Comparison of ENCODE assay signal across 21 cellular contexts in genomic region chr3:140152851-140153640, GRCh38.
DNase-seq lines count a peak whose midpoint lies in the region; ATAC-seq, FAIRE-seq and TF ChIP-seq lines count a peak whose summit lies in the region.
"Had no signal": no experiment of that assay in that cellular context is flagged by ENCODE, and none has a peak within 500 bp of the region (broad histone marks: within the 10 kb centered on the region; RNA-seq: fewer than 3 reads in every experiment).

No MANE protein-coding gene starts in this region.

- no peak overlapping the region for H3K23ac ChIP-seq in H1 (ENCODE audit: insufficient read length)

- H3K4me3 ChIP-seq in left ventricle myocardium inferior (no peak overlapping the region), H1 (ENCODE audit: extremely low read depth in 1 of 4, insufficient read depth in 2 of 4, low read depth in 3 of 4, low read length in 4 of 4) (no peak overlapping the region), upper lobe of right lung (no peak overlapping the region)
- H3K4me3 ChIP-seq: breast epithelium, gastroesophageal sphincter, sigmoid colon, transverse colon had no signal

- no peak overlapping the region for H2BK5ac ChIP-seq in H1 (ENCODE audit: low read depth, low read length)

- WGBS in H1 (ENCODE audit: extremely low coverage in 1 of 2, insufficient coverage in 1 of 2, insufficient read length in 1 of 2, insufficient replicate concordance in 2 of 2, low coverage in 1 of 2, low lambda C conversion rate in 2 of 2, missing lambda C conversion rate in 1 of 2), 2 experiments, result 86% methylated on average over 7 of the region's 7 CpGs; no CpG with 5 or more reads in 1 of the 2 experiments

- DNase-seq in Right ventricle myocardium superior (peak; percentile 49), left ventricle myocardium inferior (no peak), NCI-H2029 treated with DMSO at 0.1 percent for 48 hours (lab: John Stamatoyannopoulos, UW) (peak; percentile 70), H1 (ENCODE audit: low read depth in 1 of 2, low spot score in 2 of 2) (peak in 1 of 2 experiments; percentile 33), upper lobe of right lung (no peak), NCI-H226 (no peak)
- DNase-seq: activated CD4-positive, CD25-positive, alpha-beta regulatory T cell treated with anti-CD3 and anti-CD28 coated beads, Interleukin-2, amount 50 U/mL, for 72 hours; activated naive CD8-positive, alpha-beta T cell treated with anti-CD3 and anti-CD28 coated beads, Interleukin-2, amount 50 U/mL, for 24 hours; Calu3; GF-D8; NCI-H1436 treated with DMSO at 0.1 percent for 48 hours; NCI-H510A treated with DMSO at 0.1 percent for 48 hours; SIG-M5; sigmoid colon; stimulated activated naive CD4-positive, alpha-beta T cell treated with Interleukin-2 at 50 U/mL for 16 hours; transverse colon had no signal

- H3K4me2 ChIP-seq in H1 (ENCODE audit: insufficient read depth in 1 of 2, low read depth in 2 of 2, low read length in 2 of 2), result no peak overlapping the region
- H3K4me2 ChIP-seq: KMS-11 had no signal

- TF ChIP-seq CTCF in left ventricle myocardium inferior (IDR thresholded peaks at IDR 0.05; ENCODE audit: borderline replicate concordance) (no peak), H1 (IDR thresholded peaks at IDR 0.05; ENCODE audit: control extremely low read depth in 1 of 3, insufficient read depth in 1 of 3, low read depth in 1 of 3, low read length in 3 of 3) (no peak), upper lobe of right lung (IDR thresholded peaks at IDR 0.05) (no peak)

- intact Hi-C loops in Right ventricle myocardium superior (cut with DNase I), result no loop called here
- intact Hi-C loops in left ventricle myocardium inferior (cut with micrococcal nuclease), result no loop called here
- intact Hi-C loops in upper lobe of right lung (cut with DNase I), result no loop called here

- H3K4me1 ChIP-seq in left ventricle myocardium inferior (no peaks in the 10 kb centered on the region), H1 (replicated peaks in 1 of 4; ENCODE audit: control insufficient read depth in 3 of 4, insufficient read depth in 4 of 4, low read length in 3 of 4) (no peaks in the 10 kb centered on the region), upper lobe of right lung (no peaks in the 10 kb centered on the region)
- H3K4me1 ChIP-seq: breast epithelium, gastroesophageal sphincter, sigmoid colon, transverse colon had no signal

- no peaks in the 10 kb centered on the region for H3K27me3 ChIP-seq in left ventricle myocardium inferior (ENCODE audit: low read depth)
- H3K27me3 ChIP-seq in H1 (replicated peaks in 1 of 4; ENCODE audit: control insufficient read depth in 3 of 4, extremely low read depth in 1 of 4, insufficient read depth in 3 of 4, low read length in 3 of 4), result no peaks in the 10 kb centered on the region
- no peaks in the 10 kb centered on the region for H3K27me3 ChIP-seq in upper lobe of right lung
- H3K27me3 ChIP-seq: breast epithelium, gastroesophageal sphincter, sigmoid colon, transverse colon had no signal

- H3K36me3 ChIP-seq in left ventricle myocardium inferior (no peaks in the 10 kb centered on the region), H1 (ENCODE audit: control insufficient read depth in 2 of 4, insufficient read depth in 4 of 4, low read length in 3 of 4) (no peaks in the 10 kb centered on the region), upper lobe of right lung (no peaks in the 10 kb centered on the region)
- H3K36me3 ChIP-seq: breast epithelium, gastroesophageal sphincter, sigmoid colon, transverse colon had no signal

- H3K18ac ChIP-seq in H1 (ENCODE audit: extremely low read depth, low read length), result no peak overlapping the region

- H3K23me2 ChIP-seq in H1 (ENCODE audit: low read depth, low read length), result no peaks in the 10 kb centered on the region

- FAIRE-seq in H1 (lab: Jason Lieb, UNC), result no peak

- no peak overlapping the region for H2BK20ac ChIP-seq in H1 (ENCODE audit: low read length)

- no peak overlapping the region for H3K14ac ChIP-seq in H1 (ENCODE audit: insufficient read length)

- no peak overlapping the region for H2BK120ac ChIP-seq in H1 (replicated peaks; ENCODE audit: low read depth, low read length)

- no peak for TF ChIP-seq POLR2A in H1 (IDR thresholded peaks at IDR 0.05; ENCODE audit: control extremely low read depth in 1 of 2, low read depth in 2 of 2, low read length in 2 of 2)

- ATAC-seq in Right ventricle myocardium superior (ENCODE audit: poor library complexity) (peak; percentile 64), upper lobe of right lung (peak; percentile 36), HG03354 (IDR thresholded peaks at IDR 0.05; ENCODE audit: poor library complexity, severe bottlenecking, unreplicated experiment) (no peak), GM21367 (IDR thresholded peaks at IDR 0.05; ENCODE audit: unreplicated experiment) (no peak)
- ATAC-seq: activated naive CD8-positive, alpha-beta T cell treated with anti-CD3 and anti-CD28 coated beads, Interleukin-2, amount 50 U/mL, for 24 hours; gastroesophageal sphincter had no signal

- no peak for TF ChIP-seq RAD21 in H1 (IDR thresholded peaks at IDR 0.05 in 1 of 2, conservative IDR thresholded peaks at IDR 0.05 in 1 of 2; ENCODE audit: low read depth in 2 of 2, low read length in 2 of 2)

- POLR2A ChIA-PET in H1 (lab: Charles Lee; ENCODE audit: partially characterized antibody), result interaction anchor here (0.7 kb wide), 1 partner anchor 25 kb away, joined by 3 read pairs; no protein-coding TSS in a partner anchor

- no peak overlapping the region for H2AFZ ChIP-seq in H1 (ENCODE audit: low read length)

- H2BK12ac ChIP-seq in H1 (ENCODE audit: low read depth, low read length), result 0 out of 2 replicates have a peak overlapping the region, but pooled peaks have one; percentile 12

- H3K79me2 ChIP-seq in H1 (ENCODE audit: control insufficient read depth in 1 of 2, insufficient read depth in 2 of 2, low read length in 2 of 2), result no peaks in the 10 kb centered on the region

- no peaks in the 10 kb centered on the region for H4K20me1 ChIP-seq in H1 (replicated peaks in 1 of 2; ENCODE audit: control insufficient read depth in 1 of 2, insufficient read depth in 2 of 2, low read length in 2 of 2)

- no peak for TF ChIP-seq EP300 in H1 (IDR thresholded peaks at IDR 0.05; ENCODE audit: borderline replicate concordance in 1 of 2, low read depth in 2 of 2, low read length in 2 of 2)

- H3K56ac ChIP-seq in H1 (replicated peaks; ENCODE audit: insufficient read length, low read depth, low read length), result no peak overlapping the region

- H3K9me3 ChIP-seq in left ventricle myocardium inferior (replicated peaks), result no peaks in the 10 kb centered on the region
- H3K9me3 ChIP-seq in H1 (ENCODE audit: insufficient read depth in 2 of 2, low read depth in 1 of 2, low read length in 1 of 2), result no peaks in the 10 kb centered on the region
- H3K9me3 ChIP-seq in upper lobe of right lung, result no peaks in the 10 kb centered on the region
- H3K9me3 ChIP-seq: breast epithelium, gastroesophageal sphincter, sigmoid colon, transverse colon had no signal

- no peak overlapping the region for H4K91ac ChIP-seq in H1 (replicated peaks; ENCODE audit: insufficient read length, low read length)

- no peak overlapping the region for H2BK15ac ChIP-seq in H1 (ENCODE audit: low read length)

- no peak overlapping the region for H3K4ac ChIP-seq in H1 (replicated peaks; ENCODE audit: insufficient read length, low read depth, low read length)

- H3K27ac ChIP-seq in left ventricle myocardium inferior (replicated peaks) (no peak overlapping the region), H1 (ENCODE audit: low read depth, low read length) (no peak overlapping the region), upper lobe of right lung (no peak overlapping the region)
- H3K27ac ChIP-seq: breast epithelium, gastroesophageal sphincter, KMS-11, sigmoid colon, transverse colon had no signal

- no peak overlapping the region for H4K5ac ChIP-seq in H1 (ENCODE audit: insufficient read length, low read depth, low read length)

- H3K79me1 ChIP-seq in H1 (ENCODE audit: low read depth, low read length), result no peaks in the 10 kb centered on the region

- CTCF ChIA-PET in H1 (lab: Charles Lee; ENCODE audit: partially characterized antibody), result interaction anchor here (0.6 to 2.3 kb wide), 5 partner anchors 10 to 90 kb away, joined by 3 to 11 read pairs (median 3); no protein-coding TSS in a partner anchor

- no peak overlapping the region for H4K8ac ChIP-seq in H1 (ENCODE audit: extremely low read depth, insufficient read depth, low read length)

- H3K9ac ChIP-seq in H1 (replicated peaks in 1 of 4; ENCODE audit: extremely low read depth in 1 of 4, low read depth in 3 of 4, low read length in 3 of 4), result no peak overlapping the region
- H3K9ac ChIP-seq: KMS-11 had no signal

- H2AK5ac ChIP-seq in H1 (ENCODE audit: low read depth, low read length), result no peak overlapping the region

TF ChIP-seq in H1, 55 proteins besides CTCF, POLR2A, EP300 and RAD21:
- TF ChIP-seq E2F6 (IDR thresholded peaks at IDR 0.05), result peak; percentile 52; the same call in 1 of the 2 replicates
- TF ChIP-seq SP2 (IDR thresholded peaks at IDR 0.05; ENCODE audit: low read length), result no peak

Comparison
In these comparisons a context has a peak if more than half of its experiments do, and no peak if none do; other contexts are left out.
1. DNase-seq: peak in Right ventricle myocardium superior (single experiment) and NCI-H2029 treated with DMSO at 0.1 percent for 48 hours (single experiment); none in left ventricle myocardium inferior (single experiment), upper lobe of right lung (single experiment) and NCI-H226 (single experiment).
2. ATAC-seq: peak in Right ventricle myocardium superior (single experiment) and upper lobe of right lung (single experiment); none in HG03354 (single experiment) and GM21367 (single experiment).